9 cellular contexts compared by ENCODE assay signal in the genomic region with DNA sequence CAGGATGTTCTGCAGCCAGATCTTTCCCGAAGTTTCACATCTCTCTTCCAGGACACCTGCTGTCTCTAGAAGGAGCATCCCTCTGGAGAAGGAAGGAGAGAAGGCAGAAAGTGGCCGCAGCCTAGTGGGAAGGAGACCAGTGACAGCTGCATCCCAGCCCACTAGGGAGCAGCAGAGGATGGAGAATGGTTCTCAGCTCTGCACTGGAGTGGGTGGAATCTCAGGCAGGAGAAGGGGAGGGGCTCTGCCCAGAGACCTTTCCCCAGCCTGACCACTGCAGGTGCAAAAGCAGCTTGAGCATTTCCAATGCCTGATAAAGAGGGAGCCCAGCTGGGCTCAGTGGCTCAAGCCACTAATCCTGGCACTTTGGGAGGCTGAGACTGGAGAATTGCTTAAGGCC. TPM values are rescaled to one million over a fixed set of nuclear protein-coding genes. Genes with fewer than 3 reads are reported as not detected.
DNase-seq lines count a peak whose midpoint lies in the region; ATAC-seq, FAIRE-seq and TF ChIP-seq lines count a peak whose summit lies in the region.
"Had no signal": no experiment of that assay in that cellular context is flagged by ENCODE, and none has a peak within 500 bp of the region (broad histone marks: within the 10 kb centered on the region; RNA-seq: fewer than 3 reads in every experiment).

No MANE protein-coding gene starts in this region.

- H3K36me3 Mint-ChIP-seq in astrocyte (ENCODE audit: low read depth, unreplicated experiment): no peaks in the 10 kb centered on the region

- H3K4me1 ChIP-seq in HAP-1: peaks cover 11% of the 10 kb centered on the region
- peaks cover 3% of the 10 kb centered on the region for H3K4me1 ChIP-seq in astrocyte (ENCODE audit: insufficient read depth, low read length)
- peaks cover 18% of the 10 kb centered on the region for H3K4me1 ChIP-seq in hepatocyte (ENCODE audit: insufficient read depth)

- H3K4me3 ChIP-seq in HAP-1 (no peak overlapping the region), astrocyte (ENCODE audit: insufficient read depth, low read depth, low read length) (no peak overlapping the region), hepatocyte (no peak overlapping the region)

- no peaks in the 10 kb centered on the region for H3K9me2 ChIP-seq in hepatocyte (replicated peaks; ENCODE audit: insufficient read depth)

- H3K4me2 ChIP-seq in astrocyte (ENCODE audit: low read length): no peak overlapping the region
- no peak overlapping the region for H3K4me2 ChIP-seq in hepatocyte

- H3K27me3 ChIP-seq in HAP-1 (ENCODE audit: low read depth) (peaks cover 35% of the 10 kb centered on the region), astrocyte (ENCODE audit: insufficient read depth, low read length) (peaks cover 60% of the 10 kb centered on the region), hepatocyte (peaks cover 59% of the 10 kb centered on the region)

- 16% methylated on average over 2 of the region's 2 CpGs for WGBS in hepatocyte (ENCODE audit: low lambda C conversion rate, missing lambda C conversion rate)

- DNase-seq in AG08396 (ENCODE audit: low spot score) (peak; percentile 63), HAP-1 (ENCODE audit: low spot score in 2 of 2) (peak; percentile 61 to 79), NCI-H345 treated with DMSO at 0.1 percent for 48 hours (lab: John Stamatoyannopoulos, UW; ENCODE audit: unreplicated experiment) (peak; percentile 50), astrocyte (ENCODE audit: low read depth) (peak; percentile 29), hepatocyte (ENCODE audit: low spot score) (peak; percentile 87), superior temporal gyrus (ENCODE audit: extremely low spot score) (peak; percentile 87)
- no peak for DNase-seq in central memory CD4-positive, alpha-beta T cell

- H3K36me3 ChIP-seq in HAP-1 (replicated peaks) (no peaks in the 10 kb centered on the region), astrocyte (ENCODE audit: insufficient read depth, low read length) (no peaks in the 10 kb centered on the region), hepatocyte (replicated peaks; ENCODE audit: insufficient read depth, low read depth) (no peaks in the 10 kb centered on the region)

- H3K27ac ChIP-seq in astrocyte (ENCODE audit: low read depth, low read length) (no peak overlapping the region), hepatocyte (no peak overlapping the region)

- H3K27ac Mint-ChIP-seq in astrocyte (ENCODE audit: unreplicated experiment): no peak overlapping the region
- H3K27ac Mint-ChIP-seq: dendritic cell treated with granulocyte-macrophage colony-stimulating factor and Interleukin-4, amounts not matched to agents 40 ng/mL and 50 ng/mL, for 4 days had no signal

- no peak overlapping the region for H3K4me3 Mint-ChIP-seq in astrocyte (ENCODE audit: unreplicated experiment)
- H3K4me3 Mint-ChIP-seq: dendritic cell treated with granulocyte-macrophage colony-stimulating factor and Interleukin-4, amounts not matched to agents 40 ng/mL and 50 ng/mL, for 4 days had no signal

- peaks cover 3% of the 10 kb centered on the region for H4K20me1 ChIP-seq in astrocyte (ENCODE audit: insufficient read depth, low read length)
- no peaks in the 10 kb centered on the region for H4K20me1 ChIP-seq in hepatocyte (ENCODE audit: insufficient read depth, poor library complexity, severe bottlenecking)

- H3K9ac ChIP-seq in astrocyte (ENCODE audit: low read length): no peak overlapping the region

- H3K79me2 ChIP-seq in astrocyte (ENCODE audit: insufficient read depth, low read length) (no peaks in the 10 kb centered on the region), hepatocyte (no peaks in the 10 kb centered on the region)

- H3K9me3 ChIP-seq in HAP-1 (no peaks in the 10 kb centered on the region), astrocyte (ENCODE audit: insufficient read depth, low read depth, low read length) (no peaks in the 10 kb centered on the region), hepatocyte (ENCODE audit: low read depth) (no peaks in the 10 kb centered on the region)

- no peak for ATAC-seq in HG03565 (IDR thresholded peaks at IDR 0.05; ENCODE audit: unreplicated experiment)

- no peak overlapping the region for H2AFZ ChIP-seq in astrocyte (ENCODE audit: low read depth, low read length)
- H2AFZ ChIP-seq in hepatocyte: no peak overlapping the region

- H3K9me3 Mint-ChIP-seq in astrocyte (ENCODE audit: unreplicated experiment): peaks cover 3% of the 10 kb centered on the region
- H3K9me3 Mint-ChIP-seq: dendritic cell treated with granulocyte-macrophage colony-stimulating factor and Interleukin-4, amounts not matched to agents 40 ng/mL and 50 ng/mL, for 4 days had no signal

- TF ChIP-seq CTCF in astrocyte (IDR thresholded peaks at IDR 0.05; ENCODE audit: insufficient read depth, low read depth, low read length) (peak; percentile 72), hepatocyte (IDR thresholded peaks at IDR 0.05; ENCODE audit: poor library complexity) (peak; percentile 81)

- H3K4me1 Mint-ChIP-seq in astrocyte (ENCODE audit: low read depth, unreplicated experiment): peaks cover 6% of the 10 kb centered on the region

- in situ Hi-C loops in HAP-1 (cut with MboI; ENCODE audit: low sequenced_read_pairs): no loop called here

- H3K27me3 Mint-ChIP-seq in astrocyte (ENCODE audit: low read depth, unreplicated experiment): peaks cover 67% of the 10 kb centered on the region

- no peak for FAIRE-seq in astrocyte (lab: Jason Lieb, UNC)

RNA-seq across cellular contexts. Expression of a gene that starts 32.3 kb away (rescaled TPM):
- total RNA-seq in astrocyte (not detected in 2 replicates), hepatocyte (not detected in 2 replicates)
- polyA plus RNA-seq in hepatocyte: not detected in 2 replicates
